In genomic region chr12:63844391-63845341, GRCh38 we compare ENCODE assay signal across 8 cellular contexts. TPM values are rescaled to one million over a fixed set of nuclear protein-coding genes. Genes with fewer than 3 reads are reported as not detected.
DNase-seq lines count a peak whose midpoint lies in the region; ATAC-seq and TF ChIP-seq lines count a peak whose summit lies in the region.

Gene SRGAP1 (plus strand): TSS chr12:63844700. CDS start chr12:63844817, 117 bp downstream.

- H3K36me3 ChIP-seq in heart right ventricle: no peaks in the 10 kb centered on the region

- no peaks in the 10 kb centered on the region for H3K27me3 ChIP-seq in heart right ventricle

- H3K4me3 ChIP-seq in heart right ventricle: peak within 1 kb of the TSS; percentile 68 to 98 (median 90)

- TF ChIP-seq CTCF in heart right ventricle (IDR thresholded peaks at IDR 0.05): no peak

- H3K4me1 ChIP-seq in heart right ventricle: peaks cover 0 to 45% (median 13%) of the 10 kb centered on the region in 9 donors

- DNase-seq in stimulated activated CD4-positive, alpha-beta T cell treated with anti-CD3 and anti-CD28 coated beads, Interleukin-4, amount 100 ng/mL, for 24 hours: peak; percentile 5
- no peak for DNase-seq in stimulated activated CD4-positive, alpha-beta T cell treated with anti-CD3 and anti-CD28 coated beads, Interleukin-2, amount 100 ng/mL, for 48 hours
- DNase-seq in NCI-H2227 treated with DMSO at 0.1 percent for 48 hours (lab: John Stamatoyannopoulos, UW) (peak; percentile 36), amniotic stem cell (lab: John Stamatoyannopoulos, UW) (peak; percentile 31), heart right ventricle (peak; percentile 68 to 69), occipital lobe (lab: John Stamatoyannopoulos, UW) (peak; percentile 17), GF-D8 (lab: John Stamatoyannopoulos, UW) (no peak)

- H3K9me3 ChIP-seq in heart right ventricle: no peaks in the 10 kb centered on the region

- WGBS in heart right ventricle, 2 donors: 2% methylated on average over 52 of the region's 52 CpGs

- intact Hi-C loops in heart right ventricle (cut with DNase I): loop anchor here in 9 of 10 donors (1.0 to 10.0 kb wide), 12 partner anchors 100 to 560 kb away; partner anchors contain the start of gene XPOT (in 1 of the 9)

- H3K27ac ChIP-seq in heart right ventricle: peak within 1 kb of the TSS; percentile 80 to 95 (median 92)

- peak; percentile 23 for ATAC-seq in HG02884 (IDR thresholded peaks at IDR 0.05; ENCODE audit: unreplicated experiment)
- peak; percentile 49 to 73 (median 60) for ATAC-seq in heart right ventricle

RNA-seq across cellular contexts. Expression of gene SRGAP1, which starts in this region (rescaled TPM):
- total RNA-seq in heart right ventricle (1 to 10 TPM; 2.6 to 6.4 (median 4.0) TPM), occipital lobe (40.7 TPM)
- polyA plus RNA-seq in heart right ventricle: 1 to 10 TPM; 1.3 to 1.4 TPM

Comparison
In these comparisons a context has a peak if more than half of its experiments do, and no peak if none do; other contexts are left out.
1. DNase-seq: peak in stimulated activated CD4-positive, alpha-beta T cell treated with anti-CD3 and anti-CD28 coated beads, Interleukin-4, amount 100 ng/mL, for 24 hours (single experiment), NCI-H2227 treated with DMSO at 0.1 percent for 48 hours (single experiment), amniotic stem cell (single experiment), heart right ventricle (2 of 2) and occipital lobe (single experiment); none in stimulated activated CD4-positive, alpha-beta T cell treated with anti-CD3 and anti-CD28 coated beads, Interleukin-2, amount 100 ng/mL, for 48 hours (0 of 2) and GF-D8 (single experiment).